In genomic region chr15:50767332-50767861, GRCh38 we compare ENCODE assay signal across 13 cellular contexts. TPM values are rescaled to one million over a fixed set of nuclear protein-coding genes. Genes with fewer than 3 reads are reported as not detected.
A peak's percentile ranks its signal among the peaks of the same experiment; 100 is the strongest.
DNase-seq lines count a peak whose midpoint lies in the region; ATAC-seq lines count a peak whose summit lies in the region.
"Had no signal": no experiment of that assay in that cellular context is flagged by ENCODE, and none has a peak within 500 bp of the region (broad histone marks: within the 10 kb centered on the region; RNA-seq: fewer than 3 reads in every experiment).

No MANE protein-coding gene starts in this region.

- H3K9me3 ChIP-seq in skeletal muscle tissue (ENCODE audit: control insufficient read depth in 3 of 3, low read length in 3 of 3), result no peaks in the 10 kb centered on the region

- H3K27ac Mint-ChIP-seq in T-helper 2 cell treated with Interferon-gamma antibody and Interleukin-4, amounts not matched to agents 5 μg/mL and 100 μg/mL, for 36 hours, result peak overlapping the region; percentile 41
- peak overlapping the region; percentile 12 to 70 for H3K27ac Mint-ChIP-seq in T-cell

- H3K4me1 ChIP-seq in skeletal muscle tissue (ENCODE audit: control insufficient read depth in 3 of 3, insufficient read depth in 3 of 3, low read length in 3 of 3), result peaks cover 18 to 26% (median 22%) of the 10 kb centered on the region in 3 donors

- POLR2A ChIA-PET in T-cell (lab: Charles Lee), result interaction anchor here in 1 of 2 donors (0.6 kb wide), 1 partner anchor 9 kb away, joined by 4 read pairs; no protein-coding TSS in a partner anchor

- intact Hi-C loops in left ventricle myocardium superior (cut with micrococcal nuclease), result no loop called here

- H3K9me3 Mint-ChIP-seq in T-helper 2 cell treated with Interferon-gamma antibody and Interleukin-4, amounts not matched to agents 5 μg/mL and 100 μg/mL, for 36 hours, result no peaks in the 10 kb centered on the region
- no peaks in the 10 kb centered on the region for H3K9me3 Mint-ChIP-seq in T-cell

- ATAC-seq in T-cell (replicated peaks in 1 of 4) (no peak), left ventricle myocardium superior (peak; percentile 71), HG03439 (IDR thresholded peaks at IDR 0.05; ENCODE audit: unreplicated experiment) (no peak)

- peaks cover 12% of the 10 kb centered on the region for H3K36me3 Mint-ChIP-seq in T-helper 2 cell treated with Interferon-gamma antibody and Interleukin-4, amounts not matched to agents 5 μg/mL and 100 μg/mL, for 36 hours (ENCODE audit: low read depth)
- H3K36me3 Mint-ChIP-seq in T-cell, result peaks cover 4% of the 10 kb centered on the region

- H3K27ac ChIP-seq in skeletal muscle tissue (ENCODE audit: low read depth, low read length), result peak overlapping the region; percentile 99

- peaks cover 0 to 2% (median 0%) of the 10 kb centered on the region in 3 donors for H3K36me3 ChIP-seq in skeletal muscle tissue (ENCODE audit: control insufficient read depth in 3 of 3, insufficient read depth in 3 of 3, low read length in 3 of 3)

- H3K4me1 Mint-ChIP-seq in T-helper 2 cell treated with Interferon-gamma antibody and Interleukin-4, amounts not matched to agents 5 μg/mL and 100 μg/mL, for 36 hours (ENCODE audit: low read depth), result peaks cover 28% of the 10 kb centered on the region
- peaks cover 38 to 41% (median 40%) of the 10 kb centered on the region in 3 donors for H3K4me1 Mint-ChIP-seq in T-cell

- CTCF ChIA-PET in T-cell (lab: Charles Lee), result no interaction called here

- peak overlapping the region; percentile 10 for H3K4me3 Mint-ChIP-seq in T-helper 2 cell treated with Interferon-gamma antibody and Interleukin-4, amounts not matched to agents 5 μg/mL and 100 μg/mL, for 36 hours
- no peak overlapping the region for H3K4me3 Mint-ChIP-seq in T-cell

- no peaks in the 10 kb centered on the region for H3K27me3 ChIP-seq in skeletal muscle tissue (ENCODE audit: control insufficient read depth in 3 of 3, insufficient read depth in 3 of 3, low read length in 3 of 3)

- peak overlapping the region; percentile 23 to 94 (median 52) for H3K9ac ChIP-seq in skeletal muscle tissue (ENCODE audit: low read depth in 1 of 3, low read length in 3 of 3)

- H3K27me3 Mint-ChIP-seq in T-helper 2 cell treated with Interferon-gamma antibody and Interleukin-4, amounts not matched to agents 5 μg/mL and 100 μg/mL, for 36 hours (ENCODE audit: low read depth), result no peaks in the 10 kb centered on the region
- H3K27me3 Mint-ChIP-seq in T-cell, result no peaks in the 10 kb centered on the region

- H3K4me3 ChIP-seq in skeletal muscle tissue (ENCODE audit: low read length in 3 of 3), result peak overlapping the region in 2 of 3 donors; percentile 76 to 79
- H3K4me3 ChIP-seq: skin epidermis had no signal

- no peak for DNase-seq in T-helper 2 cell treated with Interferon-gamma antibody and Interleukin-4, amounts not matched to agents 5 μg/mL and 100 μg/mL, for 36 hours (ENCODE audit: low spot score)
- DNase-seq in T-helper 2 cell (no peak), T-cell (no peak), left ventricle myocardium superior (peak; percentile 62), OCI-M2 (lab: John Stamatoyannopoulos, UW; ENCODE audit: unreplicated experiment) (no peak), iPS-NIHi11 (ENCODE audit: low spot score) (no peak)
- DNase-seq: activated effector memory CD4-positive, alpha-beta T cell treated with anti-CD3 and anti-CD28 coated beads, Interleukin-2, amount 50 U/mL, for 16 hours; EL; mesenchymal stem cell; NCI-H2029 treated with DMSO at 0.1 percent for 48 hours had no signal

RNA-seq across cellular contexts. Expression of gene SPPL2A, which starts 1.9 kb away (rescaled TPM):
- total RNA-seq in T-cell, result 10 to 100 TPM; 32.2 to 56.9 (median 48.8) TPM
- 97.4 TPM for total RNA-seq in left ventricle myocardium superior
- 33.4 TPM for total RNA-seq in skeletal muscle tissue
